In genomic region chr14:34368115-34368970, GRCh38 we compare ENCODE assay signal across 1 cellular context.
TF ChIP-seq lines count a peak whose summit lies in the region.

No MANE protein-coding gene starts in this region.

TF ChIP-seq in HepG2, 621 proteins besides CTCF, POLR2A, EP300 and RAD21 (continued from another document and continues in another):
- TF ChIP-seq, protein P1, sequence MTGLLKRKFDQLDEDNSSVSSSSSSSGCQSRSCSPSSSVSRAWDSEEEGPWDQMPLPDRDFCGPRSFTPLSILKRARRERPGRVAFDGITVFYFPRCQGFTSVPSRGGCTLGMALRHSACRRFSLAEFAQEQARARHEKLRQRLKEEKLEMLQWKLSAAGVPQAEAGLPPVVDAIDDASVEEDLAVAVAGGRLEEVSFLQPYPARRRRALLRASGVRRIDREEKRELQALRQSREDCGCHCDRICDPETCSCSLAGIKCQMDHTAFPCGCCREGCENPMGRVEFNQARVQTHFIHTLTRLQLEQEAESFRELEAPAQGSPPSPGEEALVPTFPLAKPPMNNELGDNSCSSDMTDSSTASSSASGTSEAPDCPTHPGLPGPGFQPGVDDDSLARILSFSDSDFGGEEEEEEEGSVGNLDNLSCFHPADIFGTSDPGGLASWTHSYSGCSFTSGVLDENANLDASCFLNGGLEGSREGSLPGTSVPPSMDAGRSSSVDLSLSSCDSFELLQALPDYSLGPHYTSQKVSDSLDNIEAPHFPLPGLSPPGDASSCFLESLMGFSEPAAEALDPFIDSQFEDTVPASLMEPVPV (CRISPR knock-in tag; IDR thresholded peaks at IDR 0.05) = peak; percentile 68; the same call in 1 of the 2 replicates
- TF ChIP-seq ZBTB1 (CRISPR knock-in tag; IDR thresholded peaks at IDR 0.05; ENCODE audit: borderline replicate concordance) = no peak
- peak; percentile 33; the same call in 1 of the 2 replicates for TF ChIP-seq MYPOP (CRISPR knock-in tag; IDR thresholded peaks at IDR 0.05)
- TF ChIP-seq NFKBIZ (CRISPR knock-in tag; IDR thresholded peaks at IDR 0.05) = peak; percentile 45; the same call in 1 of the 2 replicates
- no peak for TF ChIP-seq ZNF878 (CRISPR knock-in tag; IDR thresholded peaks at IDR 0.05)
- TF ChIP-seq GABPB1 (CRISPR knock-in tag; IDR thresholded peaks at IDR 0.05) = 0 out of 2 replicates have a peak, but pooled peaks have one; percentile 11
- TF ChIP-seq EZH2 (conservative IDR thresholded peaks at IDR 0.05; ENCODE audit: low read depth, low read length) = no peak
- TF ChIP-seq ZNF235 (CRISPR knock-in tag; IDR thresholded peaks at IDR 0.05; ENCODE audit: borderline replicate concordance) = no peak
- TF ChIP-seq SATB2 (CRISPR knock-in tag; IDR thresholded peaks at IDR 0.05) = 0 out of 2 replicates have a peak, but pooled peaks have one; percentile 66
- no peak for TF ChIP-seq HNRNPK (IDR thresholded peaks at IDR 0.05; ENCODE audit: low read depth, low read length, poor library complexity, severe bottlenecking)
- peak; percentile 35 for TF ChIP-seq TEAD3 (CRISPR knock-in tag; optimal IDR thresholded peaks at IDR 0.05; ENCODE audit: borderline replicate concordance)
- peak; percentile 90 for TF ChIP-seq CEBPG (CRISPR knock-in tag; IDR thresholded peaks at IDR 0.05)
- peak; percentile 88 to 96 for TF ChIP-seq MAFK (conservative IDR thresholded peaks at IDR 0.05 in 1 of 2, IDR thresholded peaks at IDR 0.05 in 1 of 2; ENCODE audit: low read length in 2 of 2)
- 0 out of 2 replicates have a peak, but pooled peaks have one; percentile 7 for TF ChIP-seq MIER2 (CRISPR knock-in tag; IDR thresholded peaks at IDR 0.05)
- no peak for TF ChIP-seq NPAS2 (CRISPR knock-in tag; IDR thresholded peaks at IDR 0.05; ENCODE audit: borderline replicate concordance)
- 0 out of 2 replicates have a peak, but pooled peaks have one; percentile 24 for TF ChIP-seq MAF1 (CRISPR knock-in tag; IDR thresholded peaks at IDR 0.05; ENCODE audit: borderline replicate concordance)
- TF ChIP-seq, protein P2, sequence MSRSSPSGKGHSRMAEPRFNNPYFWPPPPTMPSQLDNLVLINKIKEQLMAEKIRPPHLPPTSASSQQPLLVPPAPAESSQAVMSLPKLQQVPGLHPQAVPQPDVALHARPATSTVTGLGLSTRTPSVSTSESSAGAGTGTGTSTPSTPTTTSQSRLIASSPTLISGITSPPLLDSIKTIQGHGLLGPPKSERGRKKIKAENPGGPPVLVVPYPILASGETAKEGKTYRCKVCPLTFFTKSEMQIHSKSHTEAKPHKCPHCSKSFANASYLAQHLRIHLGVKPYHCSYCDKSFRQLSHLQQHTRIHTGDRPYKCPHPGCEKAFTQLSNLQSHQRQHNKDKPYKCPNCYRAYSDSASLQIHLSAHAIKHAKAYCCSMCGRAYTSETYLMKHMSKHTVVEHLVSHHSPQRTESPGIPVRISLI (CRISPR knock-in tag; IDR thresholded peaks at IDR 0.05; ENCODE audit: borderline replicate concordance) = peak; percentile 93
- TF ChIP-seq HMGA1 (CRISPR knock-in tag; conservative IDR thresholded peaks at IDR 0.05) = no peak
- TF ChIP-seq ZNF503 (CRISPR knock-in tag; IDR thresholded peaks at IDR 0.05) = peak; percentile 75; the same call in 1 of the 2 replicates
- no peak for TF ChIP-seq ZNF33A (CRISPR knock-in tag; IDR thresholded peaks at IDR 0.05; ENCODE audit: borderline replicate concordance)
- TF ChIP-seq GTF2F1 (IDR thresholded peaks at IDR 0.05; ENCODE audit: low read length) = no peak
- TF ChIP-seq, protein P3, sequence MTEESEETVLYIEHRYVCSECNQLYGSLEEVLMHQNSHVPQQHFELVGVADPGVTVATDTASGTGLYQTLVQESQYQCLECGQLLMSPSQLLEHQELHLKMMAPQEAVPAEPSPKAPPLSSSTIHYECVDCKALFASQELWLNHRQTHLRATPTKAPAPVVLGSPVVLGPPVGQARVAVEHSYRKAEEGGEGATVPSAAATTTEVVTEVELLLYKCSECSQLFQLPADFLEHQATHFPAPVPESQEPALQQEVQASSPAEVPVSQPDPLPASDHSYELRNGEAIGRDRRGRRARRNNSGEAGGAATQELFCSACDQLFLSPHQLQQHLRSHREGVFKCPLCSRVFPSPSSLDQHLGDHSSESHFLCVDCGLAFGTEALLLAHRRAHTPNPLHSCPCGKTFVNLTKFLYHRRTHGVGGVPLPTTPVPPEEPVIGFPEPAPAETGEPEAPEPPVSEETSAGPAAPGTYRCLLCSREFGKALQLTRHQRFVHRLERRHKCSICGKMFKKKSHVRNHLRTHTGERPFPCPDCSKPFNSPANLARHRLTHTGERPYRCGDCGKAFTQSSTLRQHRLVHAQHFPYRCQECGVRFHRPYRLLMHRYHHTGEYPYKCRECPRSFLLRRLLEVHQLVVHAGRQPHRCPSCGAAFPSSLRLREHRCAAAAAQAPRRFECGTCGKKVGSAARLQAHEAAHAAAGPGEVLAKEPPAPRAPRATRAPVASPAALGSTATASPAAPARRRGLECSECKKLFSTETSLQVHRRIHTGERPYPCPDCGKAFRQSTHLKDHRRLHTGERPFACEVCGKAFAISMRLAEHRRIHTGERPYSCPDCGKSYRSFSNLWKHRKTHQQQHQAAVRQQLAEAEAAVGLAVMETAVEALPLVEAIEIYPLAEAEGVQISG (CRISPR knock-in tag; IDR thresholded peaks at IDR 0.05) = no peak
- TF ChIP-seq, protein P4, sequence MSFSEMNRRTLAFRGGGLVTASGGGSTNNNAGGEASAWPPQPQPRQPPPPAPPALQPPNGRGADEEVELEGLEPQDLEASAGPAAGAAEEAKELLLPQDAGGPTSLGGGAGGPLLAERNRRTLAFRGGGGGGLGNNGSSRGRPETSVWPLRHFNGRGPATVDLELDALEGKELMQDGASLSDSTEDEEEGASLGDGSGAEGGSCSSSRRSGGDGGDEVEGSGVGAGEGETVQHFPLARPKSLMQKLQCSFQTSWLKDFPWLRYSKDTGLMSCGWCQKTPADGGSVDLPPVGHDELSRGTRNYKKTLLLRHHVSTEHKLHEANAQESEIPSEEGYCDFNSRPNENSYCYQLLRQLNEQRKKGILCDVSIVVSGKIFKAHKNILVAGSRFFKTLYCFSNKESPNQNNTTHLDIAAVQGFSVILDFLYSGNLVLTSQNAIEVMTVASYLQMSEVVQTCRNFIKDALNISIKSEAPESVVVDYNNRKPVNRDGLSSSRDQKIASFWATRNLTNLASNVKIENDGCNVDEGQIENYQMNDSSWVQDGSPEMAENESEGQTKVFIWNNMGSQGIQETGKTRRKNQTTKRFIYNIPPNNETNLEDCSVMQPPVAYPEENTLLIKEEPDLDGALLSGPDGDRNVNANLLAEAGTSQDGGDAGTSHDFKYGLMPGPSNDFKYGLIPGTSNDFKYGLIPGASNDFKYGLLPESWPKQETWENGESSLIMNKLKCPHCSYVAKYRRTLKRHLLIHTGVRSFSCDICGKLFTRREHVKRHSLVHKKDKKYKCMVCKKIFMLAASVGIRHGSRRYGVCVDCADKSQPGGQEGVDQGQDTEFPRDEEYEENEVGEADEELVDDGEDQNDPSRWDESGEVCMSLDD (CRISPR knock-in tag; IDR thresholded peaks at IDR 0.05; ENCODE audit: borderline replicate concordance) = no peak
- TF ChIP-seq CBX5 (CRISPR knock-in tag; IDR thresholded peaks at IDR 0.05; ENCODE audit: borderline replicate concordance) = peak; percentile 45; the same call in 1 of the 2 replicates
- no peak for TF ChIP-seq ZNF616 (CRISPR knock-in tag; IDR thresholded peaks at IDR 0.05; ENCODE audit: low read depth)
- 0 out of 2 replicates have a peak, but pooled peaks have one; percentile 33 for TF ChIP-seq NAIF1 (CRISPR knock-in tag; IDR thresholded peaks at IDR 0.05; ENCODE audit: borderline replicate concordance)
- TF ChIP-seq HOMEZ (CRISPR knock-in tag; IDR thresholded peaks at IDR 0.05; ENCODE audit: low read depth) = peak; percentile 53; the same call in 1 of the 2 replicates
- peak; percentile 89 for TF ChIP-seq CREM (IDR thresholded peaks at IDR 0.05)
- TF ChIP-seq CREM (CRISPR knock-in tag; IDR thresholded peaks at IDR 0.05) = no peak
- TF ChIP-seq, protein P5, sequence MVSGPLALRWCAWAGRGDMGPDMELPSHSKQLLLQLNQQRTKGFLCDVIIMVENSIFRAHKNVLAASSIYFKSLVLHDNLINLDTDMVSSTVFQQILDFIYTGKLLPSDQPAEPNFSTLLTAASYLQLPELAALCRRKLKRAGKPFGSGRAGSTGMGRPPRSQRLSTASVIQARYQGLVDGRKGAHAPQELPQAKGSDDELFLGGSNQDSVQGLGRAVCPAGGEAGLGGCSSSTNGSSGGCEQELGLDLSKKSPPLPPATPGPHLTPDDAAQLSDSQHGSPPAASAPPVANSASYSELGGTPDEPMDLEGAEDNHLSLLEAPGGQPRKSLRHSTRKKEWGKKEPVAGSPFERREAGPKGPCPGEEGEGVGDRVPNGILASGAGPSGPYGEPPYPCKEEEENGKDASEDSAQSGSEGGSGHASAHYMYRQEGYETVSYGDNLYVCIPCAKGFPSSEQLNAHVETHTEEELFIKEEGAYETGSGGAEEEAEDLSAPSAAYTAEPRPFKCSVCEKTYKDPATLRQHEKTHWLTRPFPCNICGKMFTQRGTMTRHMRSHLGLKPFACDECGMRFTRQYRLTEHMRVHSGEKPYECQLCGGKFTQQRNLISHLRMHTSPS (CRISPR knock-in tag; IDR thresholded peaks at IDR 0.05; ENCODE audit: low read depth) = no peak
- no peak for TF ChIP-seq SMAD1 (CRISPR knock-in tag; IDR thresholded peaks at IDR 0.05; ENCODE audit: borderline replicate concordance, low read depth)
- TF ChIP-seq KLF16 (CRISPR knock-in tag; IDR thresholded peaks at IDR 0.05) = peak in 1 of 2 experiments; percentile 88; a peak in 2 of 4 replicates
- TF ChIP-seq SMC3 (IDR thresholded peaks at IDR 0.05; ENCODE audit: low read length) = peak; percentile 61; the same call in 1 of the 2 replicates
- no peak for TF ChIP-seq DMAP1 (CRISPR knock-in tag; IDR thresholded peaks at IDR 0.05)
- no peak for TF ChIP-seq TSC22D2 (CRISPR knock-in tag; IDR thresholded peaks at IDR 0.05; ENCODE audit: borderline replicate concordance)
- TF ChIP-seq SETDB1 (CRISPR knock-in tag; IDR thresholded peaks at IDR 0.05; ENCODE audit: borderline replicate concordance) = no peak
- 0 out of 2 replicates have a peak, but pooled peaks have one; percentile 68 for TF ChIP-seq MED13 (CRISPR knock-in tag; IDR thresholded peaks at IDR 0.05)
- peak; percentile 85; the same call in 1 of the 2 replicates for TF ChIP-seq SP140L (CRISPR knock-in tag; IDR thresholded peaks at IDR 0.05; ENCODE audit: borderline replicate concordance)
- TF ChIP-seq ZNF512B (CRISPR knock-in tag; IDR thresholded peaks at IDR 0.05; ENCODE audit: borderline replicate concordance) = 0 out of 2 replicates have a peak, but pooled peaks have one; percentile 18
- TF ChIP-seq, protein P6, sequence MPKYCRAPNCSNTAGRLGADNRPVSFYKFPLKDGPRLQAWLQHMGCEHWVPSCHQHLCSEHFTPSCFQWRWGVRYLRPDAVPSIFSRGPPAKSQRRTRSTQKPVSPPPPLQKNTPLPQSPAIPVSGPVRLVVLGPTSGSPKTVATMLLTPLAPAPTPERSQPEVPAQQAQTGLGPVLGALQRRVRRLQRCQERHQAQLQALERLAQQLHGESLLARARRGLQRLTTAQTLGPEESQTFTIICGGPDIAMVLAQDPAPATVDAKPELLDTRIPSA (CRISPR knock-in tag; IDR thresholded peaks at IDR 0.05; ENCODE audit: borderline replicate concordance) = no peak; the same call in 1 of the 2 replicates
- TF ChIP-seq GATA4 (IDR thresholded peaks at IDR 0.05; ENCODE audit: borderline replicate concordance, low read depth) = peak; percentile 74; the same call in 1 of the 2 replicates
- 0 out of 2 replicates have a peak, but pooled peaks have one; percentile 50 for TF ChIP-seq JUND (CRISPR knock-in tag; IDR thresholded peaks at IDR 0.05)
- TF ChIP-seq JUNB (CRISPR knock-in tag; IDR thresholded peaks at IDR 0.05; ENCODE audit: borderline replicate concordance) = peak; percentile 90; the same call in 1 of the 2 replicates
